28 cellular contexts compared by ENCODE assay signal in genomic region chr16:1374418-1375297, GRCh38.
"Had no signal": no experiment of that assay in that cellular context is flagged by ENCODE, and none has a peak within 500 bp of the region (broad histone marks: within the 10 kb centered on the region; RNA-seq: fewer than 3 reads in every experiment).

No MANE protein-coding gene starts in this region.

- FAIRE-seq: colon, small intestine had no signal

- H3K36me3 ChIP-seq: prostate gland had no signal

- H3K4me3 ChIP-seq: ascending aorta, hepatocyte, left ventricle myocardium inferior, prostate gland, right atrium auricular region, upper lobe of left lung had no signal

- H3K27ac ChIP-seq: ascending aorta, brain microvascular endothelial cell, hepatocyte, left ventricle myocardium inferior, prostate gland, right atrium auricular region, upper lobe of left lung had no signal

- H3K27ac Mint-ChIP-seq: activated naive CD4-positive, alpha-beta T cell treated with anti-CD3 and anti-CD28 coated beads, Interleukin-2, amount 10 ng/mL, durations not matched to agents 7 days and 5 days; activated T-cell treated with anti-CD3 and anti-CD28 coated beads, Interleukin-2, amount 50 U/mL, for 72 hours; immature natural killer cell; natural killer cell; T-helper 17 cell had no signal

- H3K27me3 ChIP-seq: ascending aorta, brain microvascular endothelial cell, hepatocyte, right atrium auricular region, upper lobe of left lung had no signal

- H3K4me3 Mint-ChIP-seq: activated naive CD4-positive, alpha-beta T cell treated with anti-CD3 and anti-CD28 coated beads, Interleukin-2, amount 10 ng/mL, durations not matched to agents 7 days and 5 days; activated T-cell treated with anti-CD3 and anti-CD28 coated beads, Interleukin-2, amount 50 U/mL, for 72 hours; immature natural killer cell; natural killer cell; T-helper 17 cell had no signal

- DNase-seq: activated CD4-positive, alpha-beta T cell treated with anti-CD3 and anti-CD28 coated beads for 4 hours; activated CD4-positive, alpha-beta T cell treated with anti-CD3 and anti-CD28 coated beads, Interleukin-2, amount 50 U/mL, for 48 hours; activated CD4-positive, CD25-positive, alpha-beta regulatory T cell; activated CD8-positive, alpha-beta memory T cell treated with anti-CD3 and anti-CD28 coated beads, Interleukin-2, amount 50 U/mL, for 48 hours; activated effector memory CD4-positive, alpha-beta T cell treated with anti-CD3 and anti-CD28 coated beads, Interleukin-2, amount 50 U/mL, for 16 hours; activated naive CD4-positive, alpha-beta T cell treated with anti-CD3 and anti-CD28 coated beads, Interleukin-2, amount 10 ng/mL, durations not matched to agents 7 days and 5 days; activated T-cell treated with anti-CD3 and anti-CD28 coated beads, Interleukin-2, amount 50 U/mL, for 72 hours; brain microvascular endothelial cell; caudate nucleus; effector memory CD4-positive, alpha-beta T cell; foreskin melanocyte; glutamatergic neuron; immature natural killer cell; kidney glomerular epithelial cell; left ventricle myocardium inferior; natural killer cell; small intestine; stimulated activated CD4-positive, alpha-beta T cell treated with anti-CD3 and anti-CD28 coated beads, Interleukin-15, amount 100 ng/mL, for 24 hours; stimulated activated naive CD4-positive, alpha-beta T cell; SW 1271; T-helper 17 cell had no signal

- H3K4me2 ChIP-seq: hepatocyte had no signal

- H3K9me3 ChIP-seq: ascending aorta, left ventricle myocardium inferior, prostate gland, right atrium auricular region, upper lobe of left lung had no signal

- H3K27me3 Mint-ChIP-seq: activated naive CD4-positive, alpha-beta T cell treated with anti-CD3 and anti-CD28 coated beads, Interleukin-2, amount 10 ng/mL, durations not matched to agents 7 days and 5 days; T-helper 17 cell had no signal

- H3K36me3 Mint-ChIP-seq: immature natural killer cell, natural killer cell had no signal

- H2AFZ ChIP-seq: hepatocyte had no signal

- H3K79me2 ChIP-seq: hepatocyte had no signal

- ATAC-seq: activated T-cell treated with anti-CD3 and anti-CD28 coated beads, Interleukin-2, amount 50 U/mL, for 72 hours; esophagus mucosa; natural killer cell; T-helper 17 cell had no signal

- H3K4me1 ChIP-seq: prostate gland had no signal

- H3K9me3 Mint-ChIP-seq: activated naive CD4-positive, alpha-beta T cell treated with anti-CD3 and anti-CD28 coated beads, Interleukin-2, amount 10 ng/mL, durations not matched to agents 7 days and 5 days; activated T-cell treated with anti-CD3 and anti-CD28 coated beads, Interleukin-2, amount 50 U/mL, for 72 hours; immature natural killer cell; natural killer cell had no signal
